In genomic region chr15:37516628-37517027, GRCh38 we compare ENCODE assay signal across 25 cellular contexts.
"Had no signal": no experiment of that assay in that cellular context is flagged by ENCODE, and none has a peak within 500 bp of the region (broad histone marks: within the 10 kb centered on the region; RNA-seq: fewer than 3 reads in every experiment).

No MANE protein-coding gene starts in this region.

- H3K4me1 Mint-ChIP-seq: naive thymus-derived CD4-positive, alpha-beta T cell; natural killer cell; nephron; neural crest cell; stimulated activated effector memory CD8-positive, alpha-beta T cell treated with anti-CD3 and anti-CD28 coated beads, Interleukin-12 subunit alpha, Interleukin-12 subunit beta, amount 100 ng/mL, for 72 hours; stimulated activated naive B cell treated with anti-CD40 and anti-IgM and Interleukin-4, amounts not matched to agents 10 μg/mL and 1 μg/mL and 100 μg/mL, for 72 hours had no signal

- H3K36me3 Mint-ChIP-seq: naive thymus-derived CD4-positive, alpha-beta T cell; natural killer cell; stimulated activated effector memory CD8-positive, alpha-beta T cell treated with anti-CD3 and anti-CD28 coated beads, Interleukin-12 subunit alpha, Interleukin-12 subunit beta, amount 100 ng/mL, for 72 hours; stimulated activated naive B cell treated with anti-CD40 and anti-IgM and Interleukin-4, amounts not matched to agents 10 μg/mL and 1 μg/mL and 100 μg/mL, for 72 hours had no signal

- H3K4me3 ChIP-seq: pancreas, prostate gland, right lobe of liver, sigmoid colon, stomach, thoracic aorta, thyroid gland, tibial nerve, upper lobe of left lung, uterus had no signal

- FAIRE-seq: pancreas, small intestine had no signal

- DNase-seq: naive thymus-derived CD4-positive, alpha-beta T cell; natural killer cell; pancreas; right cardiac atrium; right lobe of liver; sigmoid colon; small intestine; stimulated activated CD4-positive, alpha-beta T cell treated with anti-CD3 and anti-CD28 coated beads, Interleukin-15, amount 100 ng/mL, for 24 hours; stimulated activated CD4-positive, alpha-beta T cell treated with anti-CD3 and anti-CD28 coated beads, Interleukin-2, amount 100 ng/mL, for 24 hours; stimulated activated CD4-positive, alpha-beta T cell treated with anti-CD3 and anti-CD28 coated beads, Interleukin-2, amount 100 ng/mL, for 48 hours; stimulated activated CD4-positive, alpha-beta T cell treated with anti-CD3 and anti-CD28 coated beads, Interleukin-4, amount 100 ng/mL, for 24 hours; stimulated activated naive B cell treated with anti-CD40 and anti-IgM and Interleukin-4, amounts not matched to agents 10 μg/mL and 1 μg/mL and 100 μg/mL, for 72 hours; stimulated activated naive CD4-positive, alpha-beta T cell treated with Interleukin-2 at 50 U/mL for 16 hours; stomach; thyroid gland; trophoblast cell; upper lobe of left lung; uterus had no signal

- ATAC-seq: naive thymus-derived CD4-positive, alpha-beta T cell; natural killer cell; pancreas; right cardiac atrium; right lobe of liver; stimulated activated effector memory CD8-positive, alpha-beta T cell treated with anti-CD3 and anti-CD28 coated beads, Interleukin-12 subunit alpha, Interleukin-12 subunit beta, amount 100 ng/mL, for 72 hours; stimulated activated naive B cell treated with anti-CD40 and anti-IgM and Interleukin-4, amounts not matched to agents 10 μg/mL and 1 μg/mL and 100 μg/mL, for 72 hours had no signal

- H3K9me3 Mint-ChIP-seq: nephron, neural crest cell had no signal

- H3K27me3 Mint-ChIP-seq: stimulated activated naive B cell treated with anti-CD40 and anti-IgM and Interleukin-4, amounts not matched to agents 10 μg/mL and 1 μg/mL and 100 μg/mL, for 72 hours; stimulated activated naive CD8-positive, alpha-beta T cell treated with anti-CD3 and anti-CD28 coated beads, Interleukin-15, Interleukin-2, amounts not matched to agents 100 ng/mL and 50 ng/mL, for 24 hours had no signal

- H3K4me3 Mint-ChIP-seq: naive thymus-derived CD4-positive, alpha-beta T cell; natural killer cell; nephron; neural crest cell; stimulated activated effector memory CD8-positive, alpha-beta T cell treated with anti-CD3 and anti-CD28 coated beads, Interleukin-12 subunit alpha, Interleukin-12 subunit beta, amount 100 ng/mL, for 72 hours; stimulated activated naive B cell treated with anti-CD40 and anti-IgM and Interleukin-4, amounts not matched to agents 10 μg/mL and 1 μg/mL and 100 μg/mL, for 72 hours; stimulated activated naive CD8-positive, alpha-beta T cell treated with anti-CD3 and anti-CD28 coated beads, Interleukin-15, Interleukin-2, amounts not matched to agents 100 ng/mL and 50 ng/mL, for 24 hours had no signal
